22 cellular contexts compared by ENCODE assay signal in genomic region chr10:91124016-91124415, GRCh38.
"Had no signal": no experiment of that assay in that cellular context is flagged by ENCODE, and none has a peak within 500 bp of the region (broad histone marks: within the 10 kb centered on the region; RNA-seq: fewer than 3 reads in every experiment).

No MANE protein-coding gene starts in this region.

- H3K27me3 ChIP-seq: brain microvascular endothelial cell had no signal

- ATAC-seq: activated T-helper 17 cell treated with anti-CD3 and anti-CD28 coated beads, Interleukin-2, amount 50 U/mL, for 72 hours had no signal

- H3K36me3 ChIP-seq: brain microvascular endothelial cell had no signal

- H3K4me3 ChIP-seq: SK-N-MC had no signal

- H3K27ac ChIP-seq: brain microvascular endothelial cell, SK-N-MC, VCaP had no signal

- DNase-seq: activated CD4-positive, alpha-beta memory T cell treated with anti-CD3 and anti-CD28 coated beads for 36 hours; activated CD4-positive, alpha-beta T cell treated with anti-CD3 and anti-CD28 coated beads, Interleukin-2, amount 10 ng/mL, durations not matched to agents 7 days and 5 days; activated CD4-positive, CD25-positive, alpha-beta regulatory T cell; activated CD8-positive, alpha-beta memory T cell treated with anti-CD3 and anti-CD28 coated beads for 24 hours; activated gamma-delta T cell; activated naive CD4-positive, alpha-beta T cell treated with anti-CD3 and anti-CD28 coated beads for 36 hours; activated T-cell treated with anti-CD3 and anti-CD28 coated beads for 4 hours; activated T-cell treated with anti-CD3 and anti-CD28 coated beads, Interleukin-2, amount 50 U/mL, for 48 hours; brain microvascular endothelial cell; cerebellar nuclear complex; KG1; NCI-H1092; NCI-H1417; NCI-H1930; NCI-H345; NCI-H524; NCI-H748 treated with DMSO at 0.1 percent for 48 hours; SIG-M5; T-helper 1 cell had no signal
